Comparison of ENCODE assay signal across 8 cellular contexts in genomic region chr1:8712413-8713229, GRCh38.
DNase-seq lines count a peak whose midpoint lies in the region; ATAC-seq and TF ChIP-seq lines count a peak whose summit lies in the region.

No MANE protein-coding gene starts in this region.

- H3K36me3 ChIP-seq in iPS-20b (ENCODE audit: insufficient read depth, low read depth, low read length): no peaks in the 10 kb centered on the region

- H3K27ac ChIP-seq in iPS-20b (ENCODE audit: low read length): peak overlapping the region; percentile 9

- no peaks in the 10 kb centered on the region for H3K27me3 ChIP-seq in iPS-20b (ENCODE audit: insufficient read depth, low read length)

- peak; percentile 89 for DNase-seq in AG10803 (ENCODE audit: low read depth)
- DNase-seq in HFF-Myc (ENCODE audit: extremely low read depth, low read depth): peak; percentile 73
- DNase-seq in NCI-H526 treated with DMSO at 0.1 percent for 48 hours (lab: John Stamatoyannopoulos, UW): peak; percentile 68
- DNase-seq in amniotic stem cell (lab: John Stamatoyannopoulos, UW): peak; percentile 61
- DNase-seq in smooth muscle cell of the brain vasculature (ENCODE audit: low read depth, low spot score): peak; percentile 81
- no peak for DNase-seq in NK-92 (lab: John Stamatoyannopoulos, UW; ENCODE audit: unreplicated experiment)

- peak overlapping the region; percentile 50; the same call in 1 of the 2 replicates for H3K9ac ChIP-seq in iPS-20b (ENCODE audit: low read depth, low read length)

- H3K9me3 ChIP-seq in iPS-20b (ENCODE audit: insufficient read depth, low read depth, low read length): no peaks in the 10 kb centered on the region

- no peak for TF ChIP-seq CTCF in AG10803 (conservative IDR thresholded peaks at IDR 0.05; ENCODE audit: low read length)
- no peak for TF ChIP-seq CTCF in HFF-Myc (IDR thresholded peaks at IDR 0.05; ENCODE audit: low read depth, low read length, missing control alignments)

- H3K4me1 ChIP-seq in iPS-20b (ENCODE audit: insufficient read depth, low read length): peaks cover 27% of the 10 kb centered on the region

- H3K4me3 ChIP-seq in AG10803 (ENCODE audit: low read length) (peak overlapping the region; percentile 22; the same call in 1 of the 2 replicates), HFF-Myc (replicated peaks; ENCODE audit: low read depth, low read length) (no peak overlapping the region), iPS-20b (ENCODE audit: low read length) (peak overlapping the region; percentile 35; the same call in 1 of the 2 replicates)

- ATAC-seq in GM21367 (IDR thresholded peaks at IDR 0.05; ENCODE audit: unreplicated experiment): no peak
